ENCODE assay signal across 2 cellular contexts in the genomic region with DNA sequence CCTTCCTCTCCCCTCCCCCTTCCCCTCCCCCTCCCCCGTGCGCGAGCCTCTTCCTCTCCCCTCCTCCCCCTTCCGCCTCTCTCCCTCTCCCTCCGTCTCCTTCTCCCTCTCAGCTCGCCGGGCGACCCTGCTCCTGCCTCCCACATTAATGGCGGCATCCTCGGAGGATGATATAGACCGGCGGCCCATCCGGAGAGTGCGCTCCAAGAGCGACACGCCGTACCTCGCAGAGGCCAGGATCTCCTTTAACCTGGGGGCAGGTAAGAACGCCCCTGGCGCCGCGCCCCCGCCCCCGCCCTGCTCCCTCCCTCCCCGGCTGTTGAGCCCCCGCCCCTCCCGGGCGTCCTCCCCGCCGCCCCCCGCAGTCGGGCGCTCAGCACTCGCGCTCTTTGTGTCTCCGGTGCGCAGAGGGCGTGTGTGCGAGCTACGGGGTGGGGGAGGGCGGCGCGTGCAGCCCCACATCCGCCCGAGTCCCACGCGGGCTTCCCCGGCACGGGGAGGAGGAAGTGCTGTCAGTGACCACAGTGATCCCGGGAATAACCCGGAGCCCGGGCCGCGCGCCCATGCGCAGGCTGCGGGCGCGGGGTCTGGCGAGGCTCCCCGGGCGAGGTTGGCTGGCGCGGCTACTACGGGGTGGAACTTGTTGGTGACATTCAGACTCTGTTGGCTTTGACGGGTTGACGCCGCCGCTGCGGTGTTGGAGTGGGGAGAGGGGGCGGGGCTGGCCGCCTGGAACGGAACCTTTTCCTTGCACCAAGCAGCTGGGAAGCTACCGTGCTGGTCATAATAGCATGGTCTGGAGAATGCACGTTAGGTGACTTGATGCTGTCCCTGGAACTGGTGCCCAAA.
TF ChIP-seq lines count a peak whose summit lies in the region.

No MANE protein-coding gene starts in this region.

TF ChIP-seq in A549, 52 proteins besides CTCF, POLR2A, EP300 and RAD21 (continued from another document):
- TF ChIP-seq, protein P1, sequence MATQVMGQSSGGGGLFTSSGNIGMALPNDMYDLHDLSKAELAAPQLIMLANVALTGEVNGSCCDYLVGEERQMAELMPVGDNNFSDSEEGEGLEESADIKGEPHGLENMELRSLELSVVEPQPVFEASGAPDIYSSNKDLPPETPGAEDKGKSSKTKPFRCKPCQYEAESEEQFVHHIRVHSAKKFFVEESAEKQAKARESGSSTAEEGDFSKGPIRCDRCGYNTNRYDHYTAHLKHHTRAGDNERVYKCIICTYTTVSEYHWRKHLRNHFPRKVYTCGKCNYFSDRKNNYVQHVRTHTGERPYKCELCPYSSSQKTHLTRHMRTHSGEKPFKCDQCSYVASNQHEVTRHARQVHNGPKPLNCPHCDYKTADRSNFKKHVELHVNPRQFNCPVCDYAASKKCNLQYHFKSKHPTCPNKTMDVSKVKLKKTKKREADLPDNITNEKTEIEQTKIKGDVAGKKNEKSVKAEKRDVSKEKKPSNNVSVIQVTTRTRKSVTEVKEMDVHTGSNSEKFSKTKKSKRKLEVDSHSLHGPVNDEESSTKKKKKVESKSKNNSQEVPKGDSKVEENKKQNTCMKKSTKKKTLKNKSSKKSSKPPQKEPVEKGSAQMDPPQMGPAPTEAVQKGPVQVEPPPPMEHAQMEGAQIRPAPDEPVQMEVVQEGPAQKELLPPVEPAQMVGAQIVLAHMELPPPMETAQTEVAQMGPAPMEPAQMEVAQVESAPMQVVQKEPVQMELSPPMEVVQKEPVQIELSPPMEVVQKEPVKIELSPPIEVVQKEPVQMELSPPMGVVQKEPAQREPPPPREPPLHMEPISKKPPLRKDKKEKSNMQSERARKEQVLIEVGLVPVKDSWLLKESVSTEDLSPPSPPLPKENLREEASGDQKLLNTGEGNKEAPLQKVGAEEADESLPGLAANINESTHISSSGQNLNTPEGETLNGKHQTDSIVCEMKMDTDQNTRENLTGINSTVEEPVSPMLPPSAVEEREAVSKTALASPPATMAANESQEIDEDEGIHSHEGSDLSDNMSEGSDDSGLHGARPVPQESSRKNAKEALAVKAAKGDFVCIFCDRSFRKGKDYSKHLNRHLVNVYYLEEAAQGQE (IDR thresholded peaks at IDR 0.05), result no peak
- no peak for TF ChIP-seq KDM5A (IDR thresholded peaks at IDR 0.05)
- TF ChIP-seq CHD4 (IDR thresholded peaks at IDR 0.05; ENCODE audit: borderline replicate concordance), result no peak
- TF ChIP-seq ZFP36 (IDR thresholded peaks at IDR 0.05; ENCODE audit: borderline replicate concordance, partially characterized antibody), result no peak
- TF ChIP-seq CEBPB (IDR thresholded peaks at IDR 0.05), result no peak
- TF ChIP-seq KDM1A (IDR thresholded peaks at IDR 0.05; ENCODE audit: low read depth), result no peak
- TF ChIP-seq MAZ (IDR thresholded peaks at IDR 0.05; ENCODE audit: borderline replicate concordance, low read depth, low read length), result no peak
- TF ChIP-seq HOXA7 (CRISPR knock-in tag; IDR thresholded peaks at IDR 0.05), result no peak
- TF ChIP-seq, protein P2, sequence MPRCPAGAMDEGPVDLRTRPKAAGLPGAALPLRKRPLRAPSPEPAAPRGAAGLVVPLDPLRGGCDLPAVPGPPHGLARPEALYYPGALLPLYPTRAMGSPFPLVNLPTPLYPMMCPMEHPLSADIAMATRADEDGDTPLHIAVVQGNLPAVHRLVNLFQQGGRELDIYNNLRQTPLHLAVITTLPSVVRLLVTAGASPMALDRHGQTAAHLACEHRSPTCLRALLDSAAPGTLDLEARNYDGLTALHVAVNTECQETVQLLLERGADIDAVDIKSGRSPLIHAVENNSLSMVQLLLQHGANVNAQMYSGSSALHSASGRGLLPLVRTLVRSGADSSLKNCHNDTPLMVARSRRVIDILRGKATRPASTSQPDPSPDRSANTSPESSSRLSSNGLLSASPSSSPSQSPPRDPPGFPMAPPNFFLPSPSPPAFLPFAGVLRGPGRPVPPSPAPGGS (IDR thresholded peaks at IDR 0.05), result no peak
- no peak for TF ChIP-seq JUNB (IDR thresholded peaks at IDR 0.05)
- TF ChIP-seq RARB (CRISPR knock-in tag; IDR thresholded peaks at IDR 0.05), result no peak
- TF ChIP-seq TP53 (CRISPR knock-in tag; IDR thresholded peaks at IDR 0.05), result no peak
- no peak for TF ChIP-seq FOSB (CRISPR knock-in tag; IDR thresholded peaks at IDR 0.05)
- no peak for TF ChIP-seq POLR2AphosphoS2 (conservative IDR thresholded peaks at IDR 0.05; ENCODE audit: low read length)
- TF ChIP-seq BHLHE40 (IDR thresholded peaks at IDR 0.05; ENCODE audit: low read depth, low read length), result no peak
- no peak for TF ChIP-seq PHF8 (IDR thresholded peaks at IDR 0.05; ENCODE audit: borderline replicate concordance, low read depth)

TF ChIP-seq in HEK293, 187 proteins besides CTCF, POLR2A, EP300 and RAD21 (continued from another document):
- TF ChIP-seq, protein P1 (tag by site-specific recombination; IDR thresholded peaks at IDR 0.05), result no peak
- TF ChIP-seq, protein P3, sequence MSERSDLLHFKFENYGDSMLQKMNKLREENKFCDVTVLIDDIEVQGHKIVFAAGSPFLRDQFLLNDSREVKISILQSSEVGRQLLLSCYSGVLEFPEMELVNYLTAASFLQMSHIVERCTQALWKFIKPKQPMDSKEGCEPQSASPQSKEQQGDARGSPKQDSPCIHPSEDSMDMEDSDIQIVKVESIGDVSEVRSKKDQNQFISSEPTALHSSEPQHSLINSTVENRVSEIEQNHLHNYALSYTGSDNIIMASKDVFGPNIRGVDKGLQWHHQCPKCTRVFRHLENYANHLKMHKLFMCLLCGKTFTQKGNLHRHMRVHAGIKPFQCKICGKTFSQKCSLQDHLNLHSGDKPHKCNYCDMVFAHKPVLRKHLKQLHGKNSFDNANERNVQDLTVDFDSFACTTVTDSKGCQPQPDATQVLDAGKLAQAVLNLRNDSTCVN (tag by site-specific recombination; optimal IDR thresholded peaks at IDR 0.05), result peak; percentile 73
- TF ChIP-seq ZNF239 (tag by site-specific recombination; IDR thresholded peaks at IDR 0.05) (no peak), ZNF2 (tag by site-specific recombination; IDR thresholded peaks at IDR 0.05) (no peak), ZBTB20 (tag by site-specific recombination; IDR thresholded peaks at IDR 0.05) (peak; percentile 57; the same call in 1 of the 2 replicates), SCRT2 (tag by site-specific recombination; IDR thresholded peaks at IDR 0.05) (peak; percentile 89), ZNF324 (tag by site-specific recombination; IDR thresholded peaks at IDR 0.05) (no peak), YY2 (tag by site-specific recombination; IDR thresholded peaks at IDR 0.05) (0 out of 2 replicates have a peak, but pooled peaks have one; percentile 18), SP3 (tag by site-specific recombination; IDR thresholded peaks at IDR 0.05) (peak; percentile 40), SP2 (tag by site-specific recombination; IDR thresholded peaks at IDR 0.05) (peak; percentile 51), ZBTB8A (tag by site-specific recombination; IDR thresholded peaks at IDR 0.05) (peak; percentile 56), ZFHX2 (tag by site-specific recombination; conservative IDR thresholded peaks at IDR 0.05) (peak; percentile 43)
- TF ChIP-seq, protein P4, sequence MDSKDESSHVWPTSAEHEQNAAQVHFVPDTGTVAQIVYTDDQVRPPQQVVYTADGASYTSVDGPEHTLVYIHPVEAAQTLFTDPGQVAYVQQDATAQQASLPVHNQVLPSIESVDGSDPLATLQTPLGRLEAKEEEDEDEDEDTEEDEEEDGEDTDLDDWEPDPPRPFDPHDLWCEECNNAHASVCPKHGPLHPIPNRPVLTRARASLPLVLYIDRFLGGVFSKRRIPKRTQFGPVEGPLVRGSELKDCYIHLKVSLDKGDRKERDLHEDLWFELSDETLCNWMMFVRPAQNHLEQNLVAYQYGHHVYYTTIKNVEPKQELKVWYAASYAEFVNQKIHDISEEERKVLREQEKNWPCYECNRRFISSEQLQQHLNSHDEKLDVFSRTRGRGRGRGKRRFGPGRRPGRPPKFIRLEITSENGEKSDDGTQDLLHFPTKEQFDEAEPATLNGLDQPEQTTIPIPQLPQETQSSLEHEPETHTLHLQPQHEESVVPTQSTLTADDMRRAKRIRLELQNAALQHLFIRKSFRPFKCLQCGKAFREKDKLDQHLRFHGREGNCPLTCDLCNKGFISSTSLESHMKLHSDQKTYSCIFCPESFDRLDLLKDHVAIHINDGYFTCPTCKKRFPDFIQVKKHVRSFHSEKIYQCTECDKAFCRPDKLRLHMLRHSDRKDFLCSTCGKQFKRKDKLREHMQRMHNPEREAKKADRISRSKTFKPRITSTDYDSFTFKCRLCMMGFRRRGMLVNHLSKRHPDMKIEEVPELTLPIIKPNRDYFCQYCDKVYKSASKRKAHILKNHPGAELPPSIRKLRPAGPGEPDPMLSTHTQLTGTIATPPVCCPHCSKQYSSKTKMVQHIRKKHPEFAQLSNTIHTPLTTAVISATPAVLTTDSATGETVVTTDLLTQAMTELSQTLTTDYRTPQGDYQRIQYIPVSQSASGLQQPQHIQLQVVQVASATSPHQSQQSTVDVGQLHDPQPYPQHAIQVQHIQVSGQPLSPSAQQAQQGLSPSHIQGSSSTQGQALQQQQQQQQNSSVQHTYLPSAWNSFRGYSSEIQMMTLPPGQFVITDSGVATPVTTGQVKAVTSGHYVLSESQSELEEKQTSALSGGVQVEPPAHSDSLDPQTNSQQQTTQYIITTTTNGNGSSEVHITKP (tag by site-specific recombination; IDR thresholded peaks at IDR 0.05), result peak; percentile 31; the same call in 1 of the 2 replicates
- TF ChIP-seq, protein P5, sequence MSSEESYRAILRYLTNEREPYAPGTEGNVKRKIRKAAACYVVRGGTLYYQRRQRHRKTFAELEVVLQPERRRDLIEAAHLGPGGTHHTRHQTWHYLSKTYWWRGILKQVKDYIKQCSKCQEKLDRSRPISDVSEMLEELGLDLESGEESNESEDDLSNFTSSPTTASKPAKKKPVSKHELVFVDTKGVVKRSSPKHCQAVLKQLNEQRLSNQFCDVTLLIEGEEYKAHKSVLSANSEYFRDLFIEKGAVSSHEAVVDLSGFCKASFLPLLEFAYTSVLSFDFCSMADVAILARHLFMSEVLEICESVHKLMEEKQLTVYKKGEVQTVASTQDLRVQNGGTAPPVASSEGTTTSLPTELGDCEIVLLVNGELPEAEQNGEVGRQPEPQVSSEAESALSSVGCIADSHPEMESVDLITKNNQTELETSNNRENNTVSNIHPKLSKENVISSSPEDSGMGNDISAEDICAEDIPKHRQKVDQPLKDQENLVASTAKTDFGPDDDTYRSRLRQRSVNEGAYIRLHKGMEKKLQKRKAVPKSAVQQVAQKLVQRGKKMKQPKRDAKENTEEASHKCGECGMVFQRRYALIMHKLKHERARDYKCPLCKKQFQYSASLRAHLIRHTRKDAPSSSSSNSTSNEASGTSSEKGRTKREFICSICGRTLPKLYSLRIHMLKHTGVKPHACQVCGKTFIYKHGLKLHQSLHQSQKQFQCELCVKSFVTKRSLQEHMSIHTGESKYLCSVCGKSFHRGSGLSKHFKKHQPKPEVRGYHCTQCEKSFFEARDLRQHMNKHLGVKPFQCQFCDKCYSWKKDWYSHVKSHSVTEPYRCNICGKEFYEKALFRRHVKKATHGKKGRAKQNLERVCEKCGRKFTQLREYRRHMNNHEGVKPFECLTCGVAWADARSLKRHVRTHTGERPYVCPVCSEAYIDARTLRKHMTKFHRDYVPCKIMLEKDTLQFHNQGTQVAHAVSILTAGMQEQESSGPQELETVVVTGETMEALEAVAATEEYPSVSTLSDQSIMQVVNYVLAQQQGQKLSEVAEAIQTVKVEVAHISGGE (tag by site-specific recombination; conservative IDR thresholded peaks at IDR 0.05; ENCODE audit: low read depth), result peak; percentile 18; the same call in 1 of the 2 replicates
